In genomic region chr22:22815397-22816170, GRCh38 we compare ENCODE assay signal across 23 cellular contexts.
DNase-seq lines count a peak whose midpoint lies in the region; ATAC-seq and TF ChIP-seq lines count a peak whose summit lies in the region.
"Had no signal": no experiment of that assay in that cellular context is flagged by ENCODE, and none has a peak within 500 bp of the region (broad histone marks: within the 10 kb centered on the region; RNA-seq: fewer than 3 reads in every experiment).

No MANE protein-coding gene starts in this region.

- H3K36me3 ChIP-seq in Peyer's patch (no peaks in the 10 kb centered on the region), mesendoderm (ENCODE audit: control insufficient read depth, insufficient read depth, low read length) (no peaks in the 10 kb centered on the region)
- H3K36me3 ChIP-seq: gastrocnemius medialis, MG63, thyroid gland had no signal

- H3K79me2 ChIP-seq in mesendoderm (ENCODE audit: control insufficient read depth, insufficient read depth, low read length) = no peaks in the 10 kb centered on the region

- DNase-seq in activated T-cell treated with anti-CD3 and anti-CD28 coated beads, Interleukin-2, amount 50 U/mL, for 24 hours = no peak
- no peak for DNase-seq in activated T-cell treated with anti-CD3 and anti-CD28 coated beads, Interleukin-2, amount 50 U/mL, for 48 hours
- peak; percentile 83 to 99 for DNase-seq in NOMO-1 (lab: John Stamatoyannopoulos, UW; ENCODE audit: unreplicated experiment in 2 of 2)
- no peak for DNase-seq in stimulated activated naive B cell treated with anti-CD40 and anti-IgM and Interleukin-4, amounts not matched to agents 10 μg/mL and 1 μg/mL and 100 μg/mL, for 72 hours
- DNase-seq in Peyer's patch = no peak
- no peak for DNase-seq in NCI-H69 (lab: John Stamatoyannopoulos, UW)
- DNase-seq in mesendoderm = no peak
- DNase-seq: activated CD4-positive, alpha-beta T cell treated with anti-CD3 and anti-CD28 coated beads for 4 hours; activated T-cell treated with anti-CD3 and anti-CD28 coated beads, Interleukin-2, amount 50 U/mL, for 1 hour; gastrocnemius medialis; H9; left colon; MG63; midbrain; NCI-H2081; PC-3; stimulated activated CD4-positive, alpha-beta T cell treated with anti-CD3 and anti-CD28 coated beads, Interleukin-12 subunit alpha, Interleukin-12 subunit beta, amount 100 ng/mL, for 4 hours; thyroid gland had no signal

- no peak overlapping the region for H3K4me2 ChIP-seq in mesendoderm (ENCODE audit: low read length)

- no peak overlapping the region for H4K5ac ChIP-seq in mesendoderm (ENCODE audit: low read length)

- no peak overlapping the region for H2BK5ac ChIP-seq in mesendoderm (ENCODE audit: low read length)

- no peak overlapping the region for H2BK15ac ChIP-seq in mesendoderm (replicated peaks; ENCODE audit: low read depth)

- H3K27ac ChIP-seq in Peyer's patch (no peak overlapping the region), mesendoderm (ENCODE audit: low read depth, low read length) (no peak overlapping the region)
- H3K27ac ChIP-seq: epithelial cell of prostate, gastrocnemius medialis, SK-N-MC, thyroid gland had no signal

- H3K36me3 Mint-ChIP-seq in activated T-cell treated with anti-CD3 and anti-CD28 coated beads, Interleukin-2, amount 50 U/mL, for 24 hours (ENCODE audit: low read depth) = no peaks in the 10 kb centered on the region
- H3K36me3 Mint-ChIP-seq in activated T-helper 17 cell treated with anti-CD3 and anti-CD28 coated beads, Interleukin-2, amount 50 U/mL, for 72 hours (ENCODE audit: low read depth) = no peaks in the 10 kb centered on the region
- no peaks in the 10 kb centered on the region for H3K36me3 Mint-ChIP-seq in stimulated activated naive B cell treated with anti-CD40 and anti-IgM and Interleukin-4, amounts not matched to agents 10 μg/mL and 1 μg/mL and 100 μg/mL, for 72 hours

- no peak for TF ChIP-seq CTCF in Peyer's patch (IDR thresholded peaks at IDR 0.05)

- ATAC-seq in activated T-helper 17 cell treated with anti-CD3 and anti-CD28 coated beads, Interleukin-2, amount 50 U/mL, for 72 hours (replicated peaks) = no peak
- no peak for ATAC-seq in stimulated activated naive B cell treated with anti-CD40 and anti-IgM and Interleukin-4, amounts not matched to agents 10 μg/mL and 1 μg/mL and 100 μg/mL, for 72 hours (replicated peaks)
- ATAC-seq: gastrocnemius medialis, HepG2, left colon, PC-3 had no signal

- peaks cover 82% of the 10 kb centered on the region for H3K4me1 Mint-ChIP-seq in activated T-cell treated with anti-CD3 and anti-CD28 coated beads, Interleukin-2, amount 50 U/mL, for 24 hours (ENCODE audit: low read depth)
- peaks cover 42% of the 10 kb centered on the region for H3K4me1 Mint-ChIP-seq in activated T-helper 17 cell treated with anti-CD3 and anti-CD28 coated beads, Interleukin-2, amount 50 U/mL, for 72 hours
- H3K4me1 Mint-ChIP-seq in stimulated activated naive B cell treated with anti-CD40 and anti-IgM and Interleukin-4, amounts not matched to agents 10 μg/mL and 1 μg/mL and 100 μg/mL, for 72 hours = peaks cover 40 to 47% of the 10 kb centered on the region in 2 donors

- peaks cover 0 to 7% (median 3%) of the 10 kb centered on the region in 4 donors for H3K4me1 ChIP-seq in Peyer's patch
- H3K4me1 ChIP-seq in mesendoderm (ENCODE audit: control insufficient read depth, low read depth, low read length) = no peaks in the 10 kb centered on the region
- H3K4me1 ChIP-seq: gastrocnemius medialis, thyroid gland had no signal

- no peak overlapping the region for H4K8ac ChIP-seq in mesendoderm (ENCODE audit: low read depth, low read length)

- H2BK120ac ChIP-seq in mesendoderm (ENCODE audit: low read depth, low read length) = no peak overlapping the region

- WGBS in mesendoderm (ENCODE audit: extremely low coverage, insufficient coverage, low lambda C conversion rate) = no CpG with 5 or more reads among the region's 5 CpGs

- no peak for TF ChIP-seq POLR2A in Peyer's patch (IDR thresholded peaks at IDR 0.05)

- H3K9me3 ChIP-seq in Peyer's patch = no peaks in the 10 kb centered on the region
- H3K9me3 ChIP-seq: gastrocnemius medialis, MG63, thyroid gland had no signal

- no peak overlapping the region for H3K4me3 ChIP-seq in Peyer's patch
- H3K4me3 ChIP-seq in mesendoderm (ENCODE audit: low read length) = no peak overlapping the region
- H3K4me3 ChIP-seq: gastrocnemius medialis, MG63, SK-N-MC, thyroid gland had no signal

- no peak overlapping the region for H3K4ac ChIP-seq in mesendoderm (ENCODE audit: low read depth, low read length)

- H2AK5ac ChIP-seq in mesendoderm (ENCODE audit: low read length) = no peak overlapping the region

- no peak overlapping the region for H3K23ac ChIP-seq in mesendoderm (ENCODE audit: low read length)

- H3K27ac Mint-ChIP-seq in activated T-cell treated with anti-CD3 and anti-CD28 coated beads, Interleukin-2, amount 50 U/mL, for 24 hours = peak overlapping the region; percentile 55
- peak overlapping the region; percentile 4 for H3K27ac Mint-ChIP-seq in activated T-helper 17 cell treated with anti-CD3 and anti-CD28 coated beads, Interleukin-2, amount 50 U/mL, for 72 hours
- H3K27ac Mint-ChIP-seq in stimulated activated naive B cell treated with anti-CD40 and anti-IgM and Interleukin-4, amounts not matched to agents 10 μg/mL and 1 μg/mL and 100 μg/mL, for 72 hours = peak overlapping the region; percentile 47
- H3K27ac Mint-ChIP-seq: dendritic cell treated with granulocyte-macrophage colony-stimulating factor and Interleukin-4, amounts not matched to agents 40 ng/mL and 50 ng/mL, for 4 days; H9 had no signal

- no peak overlapping the region for H3K18ac ChIP-seq in mesendoderm (ENCODE audit: low read length)

- H3K56ac ChIP-seq in mesendoderm (ENCODE audit: low read length) = no peak overlapping the region

- no peaks in the 10 kb centered on the region for H3K27me3 ChIP-seq in Peyer's patch
- no peaks in the 10 kb centered on the region for H3K27me3 ChIP-seq in mesendoderm (ENCODE audit: insufficient read depth, low read length, poor library complexity)
- H3K27me3 ChIP-seq: gastrocnemius medialis, MG63, thyroid gland had no signal

- no peaks in the 10 kb centered on the region for H3K9me3 Mint-ChIP-seq in activated T-cell treated with anti-CD3 and anti-CD28 coated beads, Interleukin-2, amount 50 U/mL, for 24 hours
- no peaks in the 10 kb centered on the region for H3K9me3 Mint-ChIP-seq in activated T-helper 17 cell treated with anti-CD3 and anti-CD28 coated beads, Interleukin-2, amount 50 U/mL, for 72 hours
- no peaks in the 10 kb centered on the region for H3K9me3 Mint-ChIP-seq in stimulated activated naive B cell treated with anti-CD40 and anti-IgM and Interleukin-4, amounts not matched to agents 10 μg/mL and 1 μg/mL and 100 μg/mL, for 72 hours
- H3K9me3 Mint-ChIP-seq: dendritic cell treated with granulocyte-macrophage colony-stimulating factor and Interleukin-4, amounts not matched to agents 40 ng/mL and 50 ng/mL, for 4 days; H9 had no signal

- H3K27me3 Mint-ChIP-seq in activated T-cell treated with anti-CD3 and anti-CD28 coated beads, Interleukin-2, amount 50 U/mL, for 24 hours = no peaks in the 10 kb centered on the region
- no peaks in the 10 kb centered on the region for H3K27me3 Mint-ChIP-seq in activated T-helper 17 cell treated with anti-CD3 and anti-CD28 coated beads, Interleukin-2, amount 50 U/mL, for 72 hours
- peaks cover 4 to 17% of the 10 kb centered on the region in 2 donors for H3K27me3 Mint-ChIP-seq in stimulated activated naive B cell treated with anti-CD40 and anti-IgM and Interleukin-4, amounts not matched to agents 10 μg/mL and 1 μg/mL and 100 μg/mL, for 72 hours
- H3K27me3 Mint-ChIP-seq: dendritic cell treated with granulocyte-macrophage colony-stimulating factor and Interleukin-4, amounts not matched to agents 40 ng/mL and 50 ng/mL, for 4 days had no signal

- no peak overlapping the region for H3K9ac ChIP-seq in mesendoderm (ENCODE audit: low read length)

- no peak overlapping the region for H3K4me3 Mint-ChIP-seq in activated T-cell treated with anti-CD3 and anti-CD28 coated beads, Interleukin-2, amount 50 U/mL, for 24 hours
- H3K4me3 Mint-ChIP-seq in activated T-helper 17 cell treated with anti-CD3 and anti-CD28 coated beads, Interleukin-2, amount 50 U/mL, for 72 hours = no peak overlapping the region
- H3K4me3 Mint-ChIP-seq in stimulated activated naive B cell treated with anti-CD40 and anti-IgM and Interleukin-4, amounts not matched to agents 10 μg/mL and 1 μg/mL and 100 μg/mL, for 72 hours = no peak overlapping the region
- H3K4me3 Mint-ChIP-seq: dendritic cell treated with granulocyte-macrophage colony-stimulating factor and Interleukin-4, amounts not matched to agents 40 ng/mL and 50 ng/mL, for 4 days; H9 had no signal

- no peaks in the 10 kb centered on the region for H3K79me1 ChIP-seq in mesendoderm (ENCODE audit: low read length)

Comparison
In these comparisons a context has a peak if more than half of its experiments do, and no peak if none do; other contexts are left out.
1. DNase-seq: peak in NOMO-1 (2 of 2); none in activated T-cell treated with anti-CD3 and anti-CD28 coated beads, Interleukin-2, amount 50 U/mL, for 24 hours (single experiment), activated T-cell treated with anti-CD3 and anti-CD28 coated beads, Interleukin-2, amount 50 U/mL, for 48 hours (0 of 2), stimulated activated naive B cell treated with anti-CD40 and anti-IgM and Interleukin-4, amounts not matched to agents 10 μg/mL and 1 μg/mL and 100 μg/mL, for 72 hours (single experiment), Peyer's patch (0 of 3), NCI-H69 (single experiment) and mesendoderm (single experiment).
2. H3K27ac Mint-ChIP-seq: peak in every context shown above with its lines; median percentile 55 in activated T-cell treated with anti-CD3 and anti-CD28 coated beads, Interleukin-2, amount 50 U/mL, for 24 hours; 47 in stimulated activated naive B cell treated with anti-CD40 and anti-IgM and Interleukin-4, amounts not matched to agents 10 μg/mL and 1 μg/mL and 100 μg/mL, for 72 hours; 4 in activated T-helper 17 cell treated with anti-CD3 and anti-CD28 coated beads, Interleukin-2, amount 50 U/mL, for 72 hours.